In genomic region chr15:31116423-31117030, GRCh38 we compare ENCODE assay signal across 21 cellular contexts. TPM values are rescaled to one million over a fixed set of nuclear protein-coding genes. Genes with fewer than 3 reads are reported as not detected.
"Had no signal": no experiment of that assay in that cellular context is flagged by ENCODE, and none has a peak within 500 bp of the region (broad histone marks: within the 10 kb centered on the region; RNA-seq: fewer than 3 reads in every experiment).

No MANE protein-coding gene starts in this region.

- DNase-seq: KBM-7, NCI-H1092, NCI-H1105 treated with DMSO at 0.1 percent for 48 hours, NCI-H1417 treated with DMSO at 0.1 percent for 48 hours, NCI-H146, NCI-H1694 treated with DMSO at 0.1 percent for 48 hours, NCI-H1930, NCI-H2081, NCI-H2107, NCI-H524 treated with DMSO at 0.1 percent for 48 hours, NCI-H69, NCI-H774, Right ventricle myocardium superior, RPMI8226, SK-N-SH, SW 1271 had no signal

- FAIRE-seq: RCC 7860 had no signal

- H3K9me3 ChIP-seq: SK-N-SH had no signal

- H3K4me2 ChIP-seq: SK-N-SH had no signal

RNA-seq across cellular contexts. Expression of gene TRPM1, which starts 15.0 kb away (rescaled TPM):
- total RNA-seq: HT-29, LHCN-M2, MCF 10A, NCI-H460, Right ventricle myocardium superior had no signal
- polyA plus RNA-seq: SK-N-SH had no signal
